1 cellular context compared by ENCODE assay signal in genomic region chr4:183154701-183155391, GRCh38.
TF ChIP-seq lines count a peak whose summit lies in the region.

No MANE protein-coding gene starts in this region.

TF ChIP-seq in HepG2, 621 proteins besides CTCF, POLR2A, EP300 and RAD21 (continued from another document and continues in another):
- peak; percentile 63 for TF ChIP-seq PAXIP1 (CRISPR knock-in tag; conservative IDR thresholded peaks at IDR 0.05)
- no peak for TF ChIP-seq RXRB (CRISPR knock-in tag; IDR thresholded peaks at IDR 0.05; ENCODE audit: borderline replicate concordance)
- TF ChIP-seq ZNF644 (CRISPR knock-in tag; IDR thresholded peaks at IDR 0.05; ENCODE audit: low read depth), result peak; percentile 91
- TF ChIP-seq ZNF44 (CRISPR knock-in tag; IDR thresholded peaks at IDR 0.05), result no peak
- TF ChIP-seq ZNF580 (CRISPR knock-in tag; IDR thresholded peaks at IDR 0.05; ENCODE audit: borderline replicate concordance, low read depth), result no peak
- TF ChIP-seq ZNF737 (CRISPR knock-in tag; IDR thresholded peaks at IDR 0.05; ENCODE audit: borderline replicate concordance), result no peak
- TF ChIP-seq NFYB (CRISPR knock-in tag; IDR thresholded peaks at IDR 0.05), result peak; percentile 53; the same call in 1 of the 2 replicates
- TF ChIP-seq MAX (IDR thresholded peaks at IDR 0.05), result peak; percentile 61
- peak; percentile 44; the same call in 1 of the 2 replicates for TF ChIP-seq PHF21A (CRISPR knock-in tag; IDR thresholded peaks at IDR 0.05)
- no peak for TF ChIP-seq RBFOX2 (IDR thresholded peaks at IDR 0.05; ENCODE audit: low read depth, low read length)
- TF ChIP-seq ZMYM3 (CRISPR knock-in tag; IDR thresholded peaks at IDR 0.05), result 0 out of 2 replicates have a peak, but pooled peaks have one; percentile 22
- no peak for TF ChIP-seq MAFG (CRISPR knock-in tag; IDR thresholded peaks at IDR 0.05)
- TF ChIP-seq IRF9 (CRISPR knock-in tag; IDR thresholded peaks at IDR 0.05; ENCODE audit: borderline replicate concordance), result no peak
- TF ChIP-seq NCOR1 (IDR thresholded peaks at IDR 0.05; ENCODE audit: borderline replicate concordance, low read length), result peak; percentile 54; the same call in 1 of the 2 replicates
- peak; percentile 41; the same call in 1 of the 2 replicates for TF ChIP-seq HIC2 (CRISPR knock-in tag; IDR thresholded peaks at IDR 0.05; ENCODE audit: low read depth)
- TF ChIP-seq POGZ (CRISPR knock-in tag; IDR thresholded peaks at IDR 0.05), result 0 out of 2 replicates have a peak, but pooled peaks have one; percentile 22
- TF ChIP-seq HES4 (CRISPR knock-in tag; IDR thresholded peaks at IDR 0.05; ENCODE audit: borderline replicate concordance), result no peak
- TF ChIP-seq ZBTB4 (CRISPR knock-in tag; IDR thresholded peaks at IDR 0.05; ENCODE audit: borderline replicate concordance), result no peak
- no peak for TF ChIP-seq ZNF576 (CRISPR knock-in tag; IDR thresholded peaks at IDR 0.05)
- TF ChIP-seq XBP1 (CRISPR knock-in tag; IDR thresholded peaks at IDR 0.05), result no peak
- peak; percentile 21; the same call in 1 of the 2 replicates for TF ChIP-seq TBX3 (IDR thresholded peaks at IDR 0.05; ENCODE audit: borderline replicate concordance)
- TF ChIP-seq ZNF670 (CRISPR knock-in tag; IDR thresholded peaks at IDR 0.05; ENCODE audit: borderline replicate concordance), result 0 out of 2 replicates have a peak, but pooled peaks have one; percentile 32
- TF ChIP-seq ZKSCAN8 (CRISPR knock-in tag; IDR thresholded peaks at IDR 0.05; ENCODE audit: borderline replicate concordance), result peak; percentile 71; the same call in 1 of the 2 replicates
- TF ChIP-seq SOX13 (IDR thresholded peaks at IDR 0.05), result peak; percentile 69; the same call in 1 of the 2 replicates
- peak in 1 of 2 experiments; percentile 83; a peak in 2 of 4 replicates for TF ChIP-seq SOX13 (CRISPR knock-in tag; conservative IDR thresholded peaks at IDR 0.05 in 1 of 2, IDR thresholded peaks at IDR 0.05 in 1 of 2)
- no peak for TF ChIP-seq ZNF317 (CRISPR knock-in tag; IDR thresholded peaks at IDR 0.05)
- no peak for TF ChIP-seq TFDP1 (CRISPR knock-in tag; IDR thresholded peaks at IDR 0.05; ENCODE audit: borderline replicate concordance)
- TF ChIP-seq GATAD2A (CRISPR knock-in tag; IDR thresholded peaks at IDR 0.05), result peak; percentile 74
- no peak for TF ChIP-seq SATB2 (CRISPR knock-in tag; IDR thresholded peaks at IDR 0.05)
- TF ChIP-seq REPIN1 (CRISPR knock-in tag; IDR thresholded peaks at IDR 0.05; ENCODE audit: borderline replicate concordance, low read depth), result peak; percentile 55; the same call in 1 of the 2 replicates
- TF ChIP-seq MED1 (CRISPR knock-in tag; IDR thresholded peaks at IDR 0.05), result peak; percentile 50; the same call in 1 of the 2 replicates
- no peak for TF ChIP-seq ZMAT3 (CRISPR knock-in tag; conservative IDR thresholded peaks at IDR 0.05)
- TF ChIP-seq ZNF468 (CRISPR knock-in tag; IDR thresholded peaks at IDR 0.05), result no peak
- TF ChIP-seq ZBTB46 (CRISPR knock-in tag; IDR thresholded peaks at IDR 0.05; ENCODE audit: borderline replicate concordance), result no peak
- no peak for TF ChIP-seq ZFYVE20 (CRISPR knock-in tag; IDR thresholded peaks at IDR 0.05; ENCODE audit: borderline replicate concordance, low read depth)
- no peak for TF ChIP-seq ZNF3 (CRISPR knock-in tag; IDR thresholded peaks at IDR 0.05)
- TF ChIP-seq ZSCAN30 (CRISPR knock-in tag; IDR thresholded peaks at IDR 0.05), result no peak
- 0 out of 2 replicates have a peak, but pooled peaks have one; percentile 9 for TF ChIP-seq ZNF629 (CRISPR knock-in tag; conservative IDR thresholded peaks at IDR 0.05)
- TF ChIP-seq ZSCAN31 (CRISPR knock-in tag; IDR thresholded peaks at IDR 0.05; ENCODE audit: low read depth), result no peak
- peak; percentile 84 for TF ChIP-seq SALL1 (CRISPR knock-in tag; IDR thresholded peaks at IDR 0.05)
- no peak for TF ChIP-seq ZNF761 (CRISPR knock-in tag; conservative IDR thresholded peaks at IDR 0.05)
- no peak for TF ChIP-seq IRF2 (CRISPR knock-in tag; IDR thresholded peaks at IDR 0.05)
- no peak for TF ChIP-seq XRCC5 (optimal IDR thresholded peaks at IDR 0.05; ENCODE audit: low read length)
- peak; percentile 61 for TF ChIP-seq HDAC1 (CRISPR knock-in tag; IDR thresholded peaks at IDR 0.05)
- TF ChIP-seq MIER3 (CRISPR knock-in tag; IDR thresholded peaks at IDR 0.05; ENCODE audit: borderline replicate concordance), result 0 out of 2 replicates have a peak, but pooled peaks have one; percentile 22
- no peak for TF ChIP-seq ZNF567 (CRISPR knock-in tag; IDR thresholded peaks at IDR 0.05; ENCODE audit: borderline replicate concordance)
- TF ChIP-seq ZNF609 (CRISPR knock-in tag; IDR thresholded peaks at IDR 0.05; ENCODE audit: borderline replicate concordance), result peak; percentile 57; the same call in 1 of the 2 replicates
- no peak for TF ChIP-seq ATM (IDR thresholded peaks at IDR 0.05; ENCODE audit: borderline replicate concordance)
- no peak for TF ChIP-seq RBAK (CRISPR knock-in tag; IDR thresholded peaks at IDR 0.05)
